Comparison of ENCODE assay signal across 24 cellular contexts in the genomic region with DNA sequence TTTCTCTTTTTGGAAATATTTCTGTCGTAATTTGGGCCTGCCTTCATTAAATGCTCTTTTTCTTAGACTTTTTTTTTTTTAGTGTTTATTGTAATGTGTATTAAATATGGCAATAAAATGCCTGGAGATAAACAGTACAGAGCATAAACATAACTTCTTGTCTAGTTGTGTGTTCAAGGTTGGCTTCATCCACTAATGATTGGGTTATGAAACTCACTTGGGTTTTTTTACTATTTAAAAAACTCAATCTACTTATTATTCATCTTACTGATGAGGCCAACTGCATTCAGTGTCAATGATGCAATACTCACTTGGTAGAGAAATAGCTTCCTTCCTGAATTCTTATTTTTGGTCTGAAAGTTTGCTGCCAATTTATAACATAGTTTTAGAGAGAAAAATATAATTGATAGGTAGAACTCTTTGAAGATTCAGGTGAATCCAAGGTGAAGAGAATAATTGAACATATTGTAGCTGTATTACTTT.
DNase-seq lines count a peak whose midpoint lies in the region; ATAC-seq, FAIRE-seq and TF ChIP-seq lines count a peak whose summit lies in the region.
"Had no signal": no experiment of that assay in that cellular context is flagged by ENCODE, and none has a peak within 500 bp of the region (broad histone marks: within the 10 kb centered on the region; RNA-seq: fewer than 3 reads in every experiment).

No MANE protein-coding gene starts in this region.

- no peaks in the 10 kb centered on the region; the same call in none of the 2 replicates for H3K27me3 ChIP-seq in GM06990 (replicated peaks; ENCODE audit: control insufficient read depth, insufficient read depth, low read length)
- no peaks in the 10 kb centered on the region for H3K27me3 ChIP-seq in adipocyte (replicated peaks; ENCODE audit: control insufficient read depth, insufficient read depth, low read length)
- H3K27me3 ChIP-seq in neutrophil = no peaks in the 10 kb centered on the region
- H3K27me3 ChIP-seq in small intestine (ENCODE audit: control insufficient read depth in 2 of 2, insufficient read depth in 2 of 2, low read length in 2 of 2) = peaks cover 0 to 2% of the 10 kb centered on the region in 2 donors
- H3K27me3 ChIP-seq: ascending aorta, sigmoid colon, uterus had no signal

- H3K9ac ChIP-seq in adipocyte (ENCODE audit: low read length) = no peak overlapping the region

- ATAC-seq in GM21515 (IDR thresholded peaks at IDR 0.05; ENCODE audit: unreplicated experiment) (no peak), HG03039 (IDR thresholded peaks at IDR 0.05; ENCODE audit: unreplicated experiment) (no peak)
- ATAC-seq: HCT116 had no signal

- H3K27ac ChIP-seq in neutrophil = peak overlapping the region; percentile 7
- H3K27ac ChIP-seq in small intestine (ENCODE audit: low read depth in 1 of 2, low read length in 1 of 2) = no peak overlapping the region
- H3K27ac ChIP-seq: ascending aorta, lower lobe of right lung, PC-9, sigmoid colon, uterus, VCaP had no signal

- DNase-seq in GM06990 (ENCODE audit: extremely low read depth, insufficient read length) (peak; percentile 12), NOMO-1 (lab: John Stamatoyannopoulos, UW; ENCODE audit: unreplicated experiment in 2 of 2) (peak; percentile 59 to 88), adipocyte (ENCODE audit: low read depth) (peak; percentile 12), small intestine (no peak)
- DNase-seq: activated CD4-positive, alpha-beta T cell treated with anti-CD3 and anti-CD28 coated beads, Interleukin-2, amount 50 U/mL, for 1 hour; erythroblast; kidney; lower lobe of right lung; NCI-H1436 treated with DMSO at 0.1 percent for 48 hours; NCI-H2171; NCI-H69; PC-9; posterior cingulate gyrus; SHP77 treated with DMSO at 0.1 percent for 48 hours; sigmoid colon; T-helper 2 cell; uterus had no signal

- whole genome bisulfite sequencing in small intestine, 3 donors = 69 to 79% (median 76%) methylated on average over 1 of the region's 1 CpG

- no peak for TF ChIP-seq CTCF in GM06990 (IDR thresholded peaks at IDR 0.05; ENCODE audit: insufficient read depth, low read length, poor library complexity, severe bottlenecking)
- TF ChIP-seq CTCF in neutrophil (IDR thresholded peaks at IDR 0.05) = no peak

- H3K4me3 ChIP-seq in GM06990 (replicated peaks; ENCODE audit: low read depth, low read length) (no peak overlapping the region), adipocyte (ENCODE audit: low read length) (no peak overlapping the region), neutrophil (ENCODE audit: low read depth in 1 of 2, low read length in 1 of 2) (no peak overlapping the region), small intestine (ENCODE audit: low read depth in 1 of 2, low read length in 2 of 2) (no peak overlapping the region)
- H3K4me3 ChIP-seq: ascending aorta, lower lobe of right lung, PC-9, sigmoid colon, uterus had no signal

- H3K9me3 ChIP-seq in adipocyte (ENCODE audit: control insufficient read depth, low read length) = no peaks in the 10 kb centered on the region
- no peaks in the 10 kb centered on the region for H3K9me3 ChIP-seq in neutrophil
- H3K9me3 ChIP-seq in small intestine (ENCODE audit: control insufficient read depth, low read depth) = no peaks in the 10 kb centered on the region
- H3K9me3 ChIP-seq: ascending aorta, lower lobe of right lung, sigmoid colon, uterus had no signal

- no peak for FAIRE-seq in small intestine (lab: Jason Lieb, UNC)
- FAIRE-seq: GM12891, kidney had no signal

- no peaks in the 10 kb centered on the region for H3K4me1 ChIP-seq in adipocyte (ENCODE audit: control insufficient read depth, insufficient read depth, low read length)
- peaks cover 10 to 17% of the 10 kb centered on the region in 2 experiments for H3K4me1 ChIP-seq in neutrophil (ENCODE audit: control insufficient read depth in 1 of 2, insufficient read depth in 1 of 2, low read depth in 1 of 2, low read length in 1 of 2)
- H3K4me1 ChIP-seq in small intestine (ENCODE audit: control insufficient read depth in 2 of 2, insufficient read depth in 1 of 2, low read depth in 1 of 2, low read length in 1 of 2) = no peaks in the 10 kb centered on the region
- H3K4me1 ChIP-seq: ascending aorta, lower lobe of right lung, sigmoid colon, uterus had no signal

- H3K36me3 ChIP-seq in GM06990 (ENCODE audit: control insufficient read depth, insufficient read depth, low read length) (no peaks in the 10 kb centered on the region), adipocyte (ENCODE audit: control insufficient read depth, insufficient read depth, low read length, severe bottlenecking) (no peaks in the 10 kb centered on the region), neutrophil (no peaks in the 10 kb centered on the region), small intestine (ENCODE audit: control insufficient read depth in 2 of 2, insufficient read depth in 2 of 2, low read length in 2 of 2) (no peaks in the 10 kb centered on the region)
- H3K36me3 ChIP-seq: ascending aorta, lower lobe of right lung, sigmoid colon, uterus had no signal
